In the genomic region with DNA sequence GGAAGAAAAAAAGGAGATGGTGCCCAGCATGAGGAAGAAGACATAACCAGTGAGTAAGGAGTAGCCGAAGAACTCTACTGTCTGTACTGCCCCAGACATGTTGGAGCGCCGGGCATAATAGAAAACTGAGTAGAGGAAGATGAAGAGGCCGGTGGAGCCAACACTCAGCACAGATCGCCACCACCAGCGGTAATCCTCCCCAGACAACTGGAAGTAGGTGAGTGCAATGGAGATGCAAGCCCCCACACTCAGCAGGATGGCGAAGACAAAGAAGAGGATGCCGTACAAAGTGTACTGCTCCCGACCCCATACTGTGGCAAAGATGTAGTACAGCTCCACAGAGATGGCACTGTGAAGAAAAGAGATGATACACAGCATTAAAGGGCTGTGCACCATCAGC, we compare ENCODE assay signal across 10 cellular contexts. TPM values are rescaled to one million over a fixed set of nuclear protein-coding genes. Genes with fewer than 3 reads are reported as not detected.
DNase-seq lines count a peak whose midpoint lies in the region; ATAC-seq and TF ChIP-seq lines count a peak whose summit lies in the region.
"Had no signal": no experiment of that assay in that cellular context is flagged by ENCODE, and none has a peak within 500 bp of the region (broad histone marks: within the 10 kb centered on the region; RNA-seq: fewer than 3 reads in every experiment).

No MANE protein-coding gene starts in this region.

- H4K20me1 ChIP-seq in hepatocyte (ENCODE audit: insufficient read depth, poor library complexity, severe bottlenecking), result no peaks in the 10 kb centered on the region

- H3K36me3 ChIP-seq in hepatocyte (replicated peaks; ENCODE audit: insufficient read depth, low read depth), result no peaks in the 10 kb centered on the region

- no peak overlapping the region for H3K4me3 ChIP-seq in hepatocyte

- no peak for ATAC-seq in activated CD8-positive, alpha-beta memory T cell treated with anti-CD3 and anti-CD28 coated beads, Interleukin-2, amount 10 ng/mL, durations not matched to agents 7 days and 5 days
- no peak for ATAC-seq in stimulated activated effector memory CD8-positive, alpha-beta T cell treated with anti-CD3 and anti-CD28 coated beads, Interleukin-12 subunit alpha, Interleukin-12 subunit beta, amount 100 ng/mL, for 72 hours
- no peak for ATAC-seq in HG02571 (IDR thresholded peaks at IDR 0.05; ENCODE audit: unreplicated experiment)

- H3K27ac ChIP-seq in RWPE1 (peak overlapping the region; percentile 40), hepatocyte (peak overlapping the region; percentile 66)
- H3K27ac ChIP-seq: foreskin keratinocyte, vagina had no signal

- 96% methylated on average over 9 of the region's 9 CpGs for WGBS in hepatocyte (ENCODE audit: low lambda C conversion rate, missing lambda C conversion rate)

- H3K9me2 ChIP-seq in hepatocyte (replicated peaks; ENCODE audit: insufficient read depth), result no peaks in the 10 kb centered on the region

- H3K4me2 ChIP-seq in hepatocyte, result peak overlapping the region; percentile 74

- peaks cover 38% of the 10 kb centered on the region for H3K79me2 ChIP-seq in hepatocyte

- H2AFZ ChIP-seq in hepatocyte, result peak overlapping the region; percentile 34

- no peaks in the 10 kb centered on the region for H3K27me3 ChIP-seq in hepatocyte
- H3K27me3 ChIP-seq: foreskin keratinocyte, vagina had no signal

- peaks cover 27% of the 10 kb centered on the region for H3K36me3 Mint-ChIP-seq in activated CD8-positive, alpha-beta memory T cell treated with anti-CD3 and anti-CD28 coated beads, Interleukin-2, amount 10 ng/mL, durations not matched to agents 7 days and 5 days
- H3K36me3 Mint-ChIP-seq in stimulated activated effector memory CD8-positive, alpha-beta T cell treated with anti-CD3 and anti-CD28 coated beads, Interleukin-12 subunit alpha, Interleukin-12 subunit beta, amount 100 ng/mL, for 72 hours, result peaks cover 77% of the 10 kb centered on the region

- H3K9me3 ChIP-seq in hepatocyte (ENCODE audit: low read depth), result no peaks in the 10 kb centered on the region
- H3K9me3 ChIP-seq: vagina had no signal

- DNase-seq in activated CD8-positive, alpha-beta memory T cell treated with anti-CD3 and anti-CD28 coated beads, Interleukin-2, amount 10 ng/mL, durations not matched to agents 7 days and 5 days, result no peak
- DNase-seq in activated CD8-positive, alpha-beta memory T cell treated with anti-CD3 and anti-CD28 coated beads, Interleukin-2, amount 50 U/mL, for 4 hours, result no peak
- DNase-seq in RWPE1 (ENCODE audit: low spot score) (no peak), hepatocyte (ENCODE audit: low spot score) (no peak), NCI-H2029 treated with DMSO at 0.1 percent for 48 hours (lab: John Stamatoyannopoulos, UW) (no peak), GF-D8 (lab: John Stamatoyannopoulos, UW) (no peak)
- no peak for DNase-seq in stimulated activated effector memory CD8-positive, alpha-beta T cell treated with anti-CD3 and anti-CD28 coated beads, Interleukin-12 subunit alpha, Interleukin-12 subunit beta, amount 100 ng/mL, for 72 hours (ENCODE audit: low spot score in 2 of 2)

- peak overlapping the region; percentile 74 for H3K27ac Mint-ChIP-seq in activated CD8-positive, alpha-beta memory T cell treated with anti-CD3 and anti-CD28 coated beads, Interleukin-2, amount 10 ng/mL, durations not matched to agents 7 days and 5 days
- peak overlapping the region; percentile 80 for H3K27ac Mint-ChIP-seq in stimulated activated effector memory CD8-positive, alpha-beta T cell treated with anti-CD3 and anti-CD28 coated beads, Interleukin-12 subunit alpha, Interleukin-12 subunit beta, amount 100 ng/mL, for 72 hours

- POLR2A ChIA-PET in RWPE1 (lab: Yijun Ruan, JAX; ENCODE audit: low non-redundant PET), result interaction anchor here (0.5 kb wide), 1 partner anchor 23 kb away, joined by 4 read pairs; no protein-coding TSS in a partner anchor

- no peaks in the 10 kb centered on the region for H3K9me3 Mint-ChIP-seq in activated CD8-positive, alpha-beta memory T cell treated with anti-CD3 and anti-CD28 coated beads, Interleukin-2, amount 10 ng/mL, durations not matched to agents 7 days and 5 days (ENCODE audit: low read depth)
- H3K9me3 Mint-ChIP-seq in stimulated activated effector memory CD8-positive, alpha-beta T cell treated with anti-CD3 and anti-CD28 coated beads, Interleukin-12 subunit alpha, Interleukin-12 subunit beta, amount 100 ng/mL, for 72 hours, result no peaks in the 10 kb centered on the region

- no peak overlapping the region for H3K4me3 Mint-ChIP-seq in activated CD8-positive, alpha-beta memory T cell treated with anti-CD3 and anti-CD28 coated beads, Interleukin-2, amount 10 ng/mL, durations not matched to agents 7 days and 5 days
- no peak overlapping the region for H3K4me3 Mint-ChIP-seq in stimulated activated effector memory CD8-positive, alpha-beta T cell treated with anti-CD3 and anti-CD28 coated beads, Interleukin-12 subunit alpha, Interleukin-12 subunit beta, amount 100 ng/mL, for 72 hours

- H3K4me1 Mint-ChIP-seq in activated CD8-positive, alpha-beta memory T cell treated with anti-CD3 and anti-CD28 coated beads, Interleukin-2, amount 10 ng/mL, durations not matched to agents 7 days and 5 days, result peaks cover 55% of the 10 kb centered on the region
- H3K4me1 Mint-ChIP-seq in stimulated activated effector memory CD8-positive, alpha-beta T cell treated with anti-CD3 and anti-CD28 coated beads, Interleukin-12 subunit alpha, Interleukin-12 subunit beta, amount 100 ng/mL, for 72 hours, result peaks cover 53% of the 10 kb centered on the region

- peaks cover 8% of the 10 kb centered on the region for H3K4me1 ChIP-seq in hepatocyte (ENCODE audit: insufficient read depth)
- H3K4me1 ChIP-seq: foreskin keratinocyte had no signal

- no peaks in the 10 kb centered on the region for H3K27me3 Mint-ChIP-seq in activated CD8-positive, alpha-beta memory T cell treated with anti-CD3 and anti-CD28 coated beads, Interleukin-2, amount 10 ng/mL, durations not matched to agents 7 days and 5 days

- CTCF ChIA-PET in activated CD8-positive, alpha-beta memory T cell treated with anti-CD3 and anti-CD28 coated beads, Interleukin-2, amount 10 ng/mL, durations not matched to agents 7 days and 5 days (lab: Charles Lee), result interaction anchor here (0.9 to 2.0 kb wide), 3 partner anchors 24 to 53 kb away, joined by 6 to 11 read pairs (median 9); partner anchors contain the start of genes CHMP4A, IRF9 and TINF2
- CTCF ChIA-PET in RWPE1 (lab: Yijun Ruan, JAX), result interaction anchor here (0.7 to 0.9 kb wide), 2 partner anchors 9 to 119 kb away, joined by 3 read pairs; partner anchors contain the start of gene CIDEB

- TF ChIP-seq CTCF in RWPE1 (conservative IDR thresholded peaks at IDR 0.05; ENCODE audit: low read depth) (no peak), hepatocyte (IDR thresholded peaks at IDR 0.05; ENCODE audit: poor library complexity) (no peak)

RNA-seq across cellular contexts. Expression of gene IPO4, which starts 0.8 kb away (rescaled TPM):
- total RNA-seq in activated CD8-positive, alpha-beta memory T cell treated with anti-CD3 and anti-CD28 coated beads, Interleukin-2, amount 10 ng/mL, durations not matched to agents 7 days and 5 days, result 10 to 100 TPM; 32.4 to 54.9 TPM
- 18.7 and 19.5 TPM in 2 replicates for total RNA-seq in hepatocyte
- polyA plus RNA-seq in hepatocyte, result 19.0 and 26.4 TPM in 2 replicates

RNA-seq across cellular contexts. Expression of gene TM9SF1, which starts 5.8 kb away (rescaled TPM):
- total RNA-seq in activated CD8-positive, alpha-beta memory T cell treated with anti-CD3 and anti-CD28 coated beads, Interleukin-2, amount 10 ng/mL, durations not matched to agents 7 days and 5 days, result 10 to 100 TPM; 26.7 to 32.8 TPM
- total RNA-seq in hepatocyte, result 68.1 and 75.4 TPM in 2 replicates
- polyA plus RNA-seq in hepatocyte, result 84.0 and 86.1 TPM in 2 replicates

RNA-seq across cellular contexts. Expression of gene TSSK4, which starts 16.0 kb away (rescaled TPM):
- under 1 TPM in 1 of 2 experiments, not detected in 1; 0.42 TPM for total RNA-seq in activated CD8-positive, alpha-beta memory T cell treated with anti-CD3 and anti-CD28 coated beads, Interleukin-2, amount 10 ng/mL, durations not matched to agents 7 days and 5 days
- total RNA-seq in hepatocyte, result 0.84 TPM in 1 of 2 replicates, not detected in the other
- polyA plus RNA-seq in hepatocyte, result 0.74 and 1.4 TPM in 2 replicates
- total RNA-seq: foreskin keratinocyte had no signal
- polyA plus RNA-seq: foreskin keratinocyte had no signal

RNA-seq across cellular contexts. Expression of gene REC8, which starts 17.6 kb away (rescaled TPM):
- 10 to 100 TPM; 52.9 to 92.8 TPM for total RNA-seq in activated CD8-positive, alpha-beta memory T cell treated with anti-CD3 and anti-CD28 coated beads, Interleukin-2, amount 10 ng/mL, durations not matched to agents 7 days and 5 days
- total RNA-seq in hepatocyte, result 28.5 and 44.8 TPM in 2 replicates
- polyA plus RNA-seq in hepatocyte, result 170 and 193 TPM in 2 replicates

RNA-seq across cellular contexts. Expression of gene CHMP4A, which starts 23.8 kb away (rescaled TPM):
- 10 to 100 TPM; 80.5 to 82.5 TPM for total RNA-seq in activated CD8-positive, alpha-beta memory T cell treated with anti-CD3 and anti-CD28 coated beads, Interleukin-2, amount 10 ng/mL, durations not matched to agents 7 days and 5 days
- 25.6 and 40.8 TPM in 2 replicates for total RNA-seq in hepatocyte
- polyA plus RNA-seq in hepatocyte, result 73.6 and 106 TPM in 2 replicates
